Comparison of ENCODE assay signal across 15 cellular contexts in the genomic region with DNA sequence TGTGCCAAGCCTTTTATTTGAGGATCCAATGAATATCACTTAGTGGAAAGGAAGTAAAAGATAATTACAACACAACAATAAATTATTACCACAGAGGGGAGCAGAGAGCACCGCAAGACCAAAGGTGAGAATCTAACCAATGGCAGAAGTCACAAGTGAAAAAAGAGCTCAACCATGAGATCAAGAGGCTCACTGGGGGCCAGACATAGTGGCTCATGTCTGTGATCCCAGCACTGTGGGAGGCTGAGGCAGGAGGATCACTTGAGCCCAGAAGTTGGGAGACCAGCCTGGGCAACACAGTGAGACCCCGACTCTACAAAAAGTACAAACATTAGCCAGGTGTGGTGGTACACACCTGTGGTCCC. TPM values are rescaled to one million over a fixed set of nuclear protein-coding genes. Genes with fewer than 3 reads are reported as not detected.
DNase-seq lines count a peak whose midpoint lies in the region; ATAC-seq and TF ChIP-seq lines count a peak whose summit lies in the region.
"Had no signal": no experiment of that assay in that cellular context is flagged by ENCODE, and none has a peak within 500 bp of the region (broad histone marks: within the 10 kb centered on the region; RNA-seq: fewer than 3 reads in every experiment).

No MANE protein-coding gene starts in this region.

- H2BK12ac ChIP-seq in mesenchymal stem cell (ENCODE audit: low read length in 2 of 2) = no peak overlapping the region

- no peak overlapping the region for H3K4me2 ChIP-seq in mesenchymal stem cell (ENCODE audit: low read length, poor library complexity, severe bottlenecking)

- H3K9me3 Mint-ChIP-seq in activated CD4-positive, alpha-beta T cell treated with anti-CD3 and anti-CD28 coated beads for 36 hours (ENCODE audit: low read depth) = no peaks in the 10 kb centered on the region
- no peaks in the 10 kb centered on the region for H3K9me3 Mint-ChIP-seq in chondrocyte (ENCODE audit: low read depth)

- no peak overlapping the region for H4K8ac ChIP-seq in mesenchymal stem cell (ENCODE audit: low read length)

- H3K36me3 ChIP-seq in neutrophil (no peaks in the 10 kb centered on the region), mesenchymal stem cell (ENCODE audit: control insufficient read depth in 1 of 2, insufficient read depth in 2 of 2, low read depth in 1 of 2, low read length in 2 of 2) (peaks cover 0 to 3% of the 10 kb centered on the region in 2 experiments)

- DNase-seq in activated CD4-positive, alpha-beta T cell treated with anti-CD3 and anti-CD28 coated beads for 36 hours = no peak
- no peak for DNase-seq in activated CD4-positive, alpha-beta T cell treated with anti-CD3 and anti-CD28 coated beads, Interleukin-2, amount 50 U/mL, for 1 hour
- peak; percentile 35 for DNase-seq in NB4 (ENCODE audit: low read depth)
- peak; percentile 22 for DNase-seq in chondrocyte (ENCODE audit: low spot score)
- DNase-seq in iPS-NIHi7 (ENCODE audit: extremely low spot score) = no peak
- no peak for DNase-seq in NCI-H524 treated with DMSO at 0.1 percent for 48 hours (lab: John Stamatoyannopoulos, UW)
- DNase-seq in mesenchymal stem cell = no peak
- DNase-seq: activated effector memory CD4-positive, alpha-beta T cell treated with anti-CD3 and anti-CD28 coated beads, Interleukin-2, amount 50 U/mL, for 16 hours; IMR-90; kidney glomerular epithelial cell; NCI-H446 treated with DMSO at 0.1 percent for 48 hours; PC-9; retina; stimulated activated naive CD4-positive, alpha-beta T cell had no signal

- peak overlapping the region in 1 of 2 experiments; percentile 6 for H3K18ac ChIP-seq in mesenchymal stem cell (ENCODE audit: low read depth in 1 of 2, low read length in 2 of 2)

- no peak overlapping the region for H3K23ac ChIP-seq in mesenchymal stem cell (ENCODE audit: low read length in 2 of 2)

- peak overlapping the region; percentile 11 for H3K27ac Mint-ChIP-seq in activated CD4-positive, alpha-beta T cell treated with anti-CD3 and anti-CD28 coated beads for 36 hours
- no peak overlapping the region for H3K27ac Mint-ChIP-seq in chondrocyte (ENCODE audit: unreplicated experiment)

- H3K27me3 ChIP-seq in neutrophil (no peaks in the 10 kb centered on the region), mesenchymal stem cell (ENCODE audit: control insufficient read depth in 1 of 2, insufficient read depth in 1 of 2, low read length in 2 of 2) (no peaks in the 10 kb centered on the region)

- no peak overlapping the region for H2BK15ac ChIP-seq in mesenchymal stem cell (ENCODE audit: low read depth, poor library complexity, severe bottlenecking)

- 94% methylated on average over 2 of the region's 2 CpGs for WGBS in mesenchymal stem cell

- no peaks in the 10 kb centered on the region for H3K79me1 ChIP-seq in mesenchymal stem cell (replicated peaks; ENCODE audit: low read length, poor library complexity, severe bottlenecking)

- no peak for TF ChIP-seq POLR2A in NB4 (IDR thresholded peaks at IDR 0.05; ENCODE audit: extremely low read depth, insufficient read length)

- H2AFZ ChIP-seq in mesenchymal stem cell (ENCODE audit: low read depth, low read length) = no peak overlapping the region
- H2AFZ ChIP-seq: PC-9 had no signal

- intact Hi-C loops in activated CD4-positive, alpha-beta T cell treated with anti-CD3 and anti-CD28 coated beads for 36 hours (cut with DNase I, micrococcal nuclease) = no loop called here

- H2AK5ac ChIP-seq in mesenchymal stem cell (ENCODE audit: low read length, severe bottlenecking) = no peak overlapping the region

- no peaks in the 10 kb centered on the region for H3K9me3 ChIP-seq in neutrophil
- H3K9me3 ChIP-seq in mesenchymal stem cell (ENCODE audit: control insufficient read depth, low read length) = no peaks in the 10 kb centered on the region

- no peak overlapping the region for H3K14ac ChIP-seq in mesenchymal stem cell (ENCODE audit: low read length in 2 of 2)

- H3K9ac ChIP-seq in mesenchymal stem cell (ENCODE audit: low read length) = no peak overlapping the region

- ATAC-seq in activated CD4-positive, alpha-beta T cell treated with anti-CD3 and anti-CD28 coated beads for 36 hours = no peak

- no peak overlapping the region for H3K4me3 ChIP-seq in NB4 (ENCODE audit: low read depth, low read length)
- no peak overlapping the region for H3K4me3 ChIP-seq in neutrophil (ENCODE audit: low read depth in 1 of 2, low read length in 1 of 2)
- H3K4me3 ChIP-seq in mesenchymal stem cell (ENCODE audit: insufficient read depth in 1 of 2, low read depth in 1 of 2, low read length in 2 of 2) = no peak overlapping the region
- H3K4me3 ChIP-seq: PC-9 had no signal

- no peak overlapping the region for H4K91ac ChIP-seq in mesenchymal stem cell (ENCODE audit: low read length)

- no peaks in the 10 kb centered on the region for H3K27me3 Mint-ChIP-seq in activated CD4-positive, alpha-beta T cell treated with anti-CD3 and anti-CD28 coated beads for 36 hours
- no peaks in the 10 kb centered on the region for H3K27me3 Mint-ChIP-seq in chondrocyte (ENCODE audit: low read depth)

- POLR2A ChIA-PET in activated CD4-positive, alpha-beta T cell treated with anti-CD3 and anti-CD28 coated beads for 36 hours (lab: Charles Lee) = interaction anchor here (1.5 kb wide), 1 partner anchor 32 kb away, joined by 5 read pairs; no protein-coding TSS in a partner anchor

- peaks cover 88% of the 10 kb centered on the region for H3K4me1 Mint-ChIP-seq in activated CD4-positive, alpha-beta T cell treated with anti-CD3 and anti-CD28 coated beads for 36 hours
- H3K4me1 Mint-ChIP-seq in chondrocyte (ENCODE audit: low read depth) = peaks cover 65% of the 10 kb centered on the region

- H2BK5ac ChIP-seq in mesenchymal stem cell (ENCODE audit: low read depth, low read length, poor library complexity, severe bottlenecking) = no peak overlapping the region

- TF ChIP-seq CTCF in NB4 (IDR thresholded peaks at IDR 0.05; ENCODE audit: low read depth, low read length) = no peak
- TF ChIP-seq CTCF in chondrocyte (IDR thresholded peaks at IDR 0.05) = no peak
- no peak for TF ChIP-seq CTCF in neutrophil (IDR thresholded peaks at IDR 0.05)

- peaks cover 23% of the 10 kb centered on the region for H3K36me3 Mint-ChIP-seq in activated CD4-positive, alpha-beta T cell treated with anti-CD3 and anti-CD28 coated beads for 36 hours (ENCODE audit: low read depth)
- H3K36me3 Mint-ChIP-seq in chondrocyte (ENCODE audit: low read depth) = no peaks in the 10 kb centered on the region

- no peak overlapping the region for H3K4me3 Mint-ChIP-seq in activated CD4-positive, alpha-beta T cell treated with anti-CD3 and anti-CD28 coated beads for 36 hours
- no peak overlapping the region for H3K4me3 Mint-ChIP-seq in chondrocyte (ENCODE audit: unreplicated experiment)

- no peak overlapping the region for H2BK120ac ChIP-seq in mesenchymal stem cell (ENCODE audit: low read depth, low read length)

- H3K4me1 ChIP-seq in neutrophil (ENCODE audit: control insufficient read depth in 1 of 2, insufficient read depth in 1 of 2, low read depth in 1 of 2, low read length in 1 of 2) (peaks cover 59 to 77% of the 10 kb centered on the region in 2 experiments), mesenchymal stem cell (ENCODE audit: control insufficient read depth, insufficient read depth, low read depth, low read length) (peaks cover 24% of the 10 kb centered on the region)

- H3K27ac ChIP-seq in neutrophil (peak overlapping the region; percentile 76), mesenchymal stem cell (ENCODE audit: low read length, poor library complexity, severe bottlenecking) (no peak overlapping the region)

- CTCF ChIA-PET in activated CD4-positive, alpha-beta T cell treated with anti-CD3 and anti-CD28 coated beads for 36 hours (lab: Charles Lee) = no interaction called here

- H3K4ac ChIP-seq in mesenchymal stem cell (ENCODE audit: low read depth in 1 of 2, low read length in 2 of 2) = no peak overlapping the region

RNA-seq across cellular contexts. Expression of a gene that starts 17.7 kb away (rescaled TPM):
- 100 to 1,000 TPM; 144 to 145 TPM for total RNA-seq in activated CD4-positive, alpha-beta T cell treated with anti-CD3 and anti-CD28 coated beads for 36 hours
- total RNA-seq in chondrocyte = 106 to 185 TPM (median 180 TPM) in 3 replicates
- polyA plus RNA-seq in mesenchymal stem cell (2013, experiment 1 of 2) = 92.7 TPM
- polyA plus RNA-seq in mesenchymal stem cell (2013, experiment 2 of 2) = 93.6 TPM

RNA-seq across cellular contexts. Expression of a gene that starts 35.5 kb away (rescaled TPM):
- total RNA-seq in activated CD4-positive, alpha-beta T cell treated with anti-CD3 and anti-CD28 coated beads for 36 hours = 10 to 100 TPM; 68.6 to 76.7 TPM
- 84.6 to 127 TPM (median 87.6 TPM) in 3 replicates for total RNA-seq in chondrocyte
- polyA plus RNA-seq in mesenchymal stem cell (2013, experiment 1 of 2) = 40.7 TPM
- polyA plus RNA-seq in mesenchymal stem cell (2013, experiment 2 of 2) = 37.8 TPM

Comparison
In these comparisons a context has a peak if more than half of its experiments do, and no peak if none do; other contexts are left out.
1. DNase-seq: peak in NB4 (single experiment) and chondrocyte (single experiment); none in activated CD4-positive, alpha-beta T cell treated with anti-CD3 and anti-CD28 coated beads for 36 hours (single experiment), activated CD4-positive, alpha-beta T cell treated with anti-CD3 and anti-CD28 coated beads, Interleukin-2, amount 50 U/mL, for 1 hour (single experiment), iPS-NIHi7 (single experiment), NCI-H524 treated with DMSO at 0.1 percent for 48 hours (single experiment) and mesenchymal stem cell (single experiment).